ENCODE assay signal across 11 cellular contexts in genomic region chr3:186640473-186640818, GRCh38. TPM values are rescaled to one million over a fixed set of nuclear protein-coding genes. Genes with fewer than 3 reads are reported as not detected.
DNase-seq lines count a peak whose midpoint lies in the region; ATAC-seq and TF ChIP-seq lines count a peak whose summit lies in the region.
"Had no signal": no experiment of that assay in that cellular context is flagged by ENCODE, and none has a peak within 500 bp of the region (broad histone marks: within the 10 kb centered on the region; RNA-seq: fewer than 3 reads in every experiment).

No MANE protein-coding gene starts in this region.

- no peaks in the 10 kb centered on the region for H3K27me3 ChIP-seq in PC-9 (ENCODE audit: insufficient read depth, low read depth)
- H3K27me3 ChIP-seq in esophagus squamous epithelium: peaks cover 0 to 8% (median 0%) of the 10 kb centered on the region in 4 donors
- H3K27me3 ChIP-seq in neural progenitor cell: no peaks in the 10 kb centered on the region
- peaks cover 0 to 8% (median 2%) of the 10 kb centered on the region in 3 donors for H3K27me3 ChIP-seq in gastrocnemius medialis

- H3K36me3 ChIP-seq in PC-9 (ENCODE audit: low read depth) (no peaks in the 10 kb centered on the region), esophagus squamous epithelium (no peaks in the 10 kb centered on the region), neural progenitor cell (no peaks in the 10 kb centered on the region), gastrocnemius medialis (no peaks in the 10 kb centered on the region)

- intact Hi-C loops in Calu3 (cut with micrococcal nuclease; ENCODE audit: unreplicated experiment) (no loop called here), PC-9 (cut with micrococcal nuclease; ENCODE audit: unreplicated experiment) (no loop called here), esophagus squamous epithelium (cut with DNase I) (no loop called here), gastrocnemius medialis (cut with DNase I; ENCODE audit: low total_unique reads) (no loop called here)

- no peak overlapping the region for H3K27ac ChIP-seq in PC-9
- H3K27ac ChIP-seq in esophagus squamous epithelium: peak overlapping the region; percentile 62 to 86 (median 72)
- no peak overlapping the region for H3K27ac ChIP-seq in neural progenitor cell
- H3K27ac ChIP-seq in gastrocnemius medialis: no peak overlapping the region
- H3K27ac ChIP-seq: coronary artery had no signal

- ATAC-seq in gastrocnemius medialis: no peak

- H4K20me1 ChIP-seq in PC-9 (ENCODE audit: insufficient read depth) (no peaks in the 10 kb centered on the region), neural progenitor cell (ENCODE audit: low read depth) (no peaks in the 10 kb centered on the region)

- peaks cover 5% of the 10 kb centered on the region for H3K36me3 Mint-ChIP-seq in Calu3 (ENCODE audit: insufficient read depth, unreplicated experiment)
- H3K36me3 Mint-ChIP-seq in neural progenitor cell: no peaks in the 10 kb centered on the region
- H3K36me3 Mint-ChIP-seq: CD4-positive, alpha-beta memory T cell had no signal

- in situ Hi-C loops in gastrocnemius medialis (cut with MboI; ENCODE audit: low sequenced_read_pairs in 4 of 4): no loop called here

- TF ChIP-seq CTCF in Calu3 (IDR thresholded peaks at IDR 0.05; ENCODE audit: unreplicated experiment): no peak
- no peak for TF ChIP-seq CTCF in PC-9 (conservative IDR thresholded peaks at IDR 0.05)
- no peak for TF ChIP-seq CTCF in esophagus squamous epithelium (IDR thresholded peaks at IDR 0.05)
- TF ChIP-seq CTCF in neural progenitor cell (IDR thresholded peaks at IDR 0.05): no peak
- no peak for TF ChIP-seq CTCF in gastrocnemius medialis (IDR thresholded peaks at IDR 0.05 in 4 of 5, conservative IDR thresholded peaks at IDR 0.05 in 1 of 5)

- H3K4me1 Mint-ChIP-seq in Calu3 (ENCODE audit: low read depth, unreplicated experiment) (peaks cover 58% of the 10 kb centered on the region), neural progenitor cell (peaks cover 7% of the 10 kb centered on the region)
- H3K4me1 Mint-ChIP-seq: CD4-positive, alpha-beta memory T cell had no signal

- H3K9me3 ChIP-seq in PC-9 (ENCODE audit: insufficient read depth, low read depth) (no peaks in the 10 kb centered on the region), esophagus squamous epithelium (no peaks in the 10 kb centered on the region), neural progenitor cell (ENCODE audit: low read depth) (no peaks in the 10 kb centered on the region), gastrocnemius medialis (no peaks in the 10 kb centered on the region)

- 0 out of 2 replicates have a peak overlapping the region, but pooled peaks have one; percentile 8 for H2AFZ ChIP-seq in PC-9
- H2AFZ ChIP-seq in neural progenitor cell (replicated peaks): peak overlapping the region; percentile 18

- no peak overlapping the region for H3K4me3 ChIP-seq in PC-9
- H3K4me3 ChIP-seq in esophagus squamous epithelium: no peak overlapping the region
- H3K4me3 ChIP-seq in neural progenitor cell: no peak overlapping the region
- H3K4me3 ChIP-seq in gastrocnemius medialis: no peak overlapping the region
- H3K4me3 ChIP-seq: coronary artery had no signal

- peaks cover 26% of the 10 kb centered on the region for H3K4me1 ChIP-seq in PC-9 (replicated peaks; ENCODE audit: insufficient read depth)
- peaks cover 16 to 91% (median 25%) of the 10 kb centered on the region in 3 donors for H3K4me1 ChIP-seq in esophagus squamous epithelium
- peaks cover 5% of the 10 kb centered on the region for H3K4me1 ChIP-seq in neural progenitor cell
- no peaks in the 10 kb centered on the region for H3K4me1 ChIP-seq in gastrocnemius medialis

- peak in 1 of 4 donors; percentile 16 for TF ChIP-seq POLR2A in esophagus squamous epithelium (IDR thresholded peaks at IDR 0.05)
- TF ChIP-seq POLR2A in gastrocnemius medialis (IDR thresholded peaks at IDR 0.05): no peak

- no TSS peak for BruUV-seq in Calu3 (replicated peaks; lab: Mats Ljungman, UMichigan)
- no TSS peak for BruUV-seq in PC-9 (replicated peaks; lab: Mats Ljungman, UMichigan)

- H3K79me2 ChIP-seq in PC-9 (ENCODE audit: low read depth): no peaks in the 10 kb centered on the region
- H3K79me2 ChIP-seq in neural progenitor cell (ENCODE audit: low read depth): no peaks in the 10 kb centered on the region

- peak overlapping the region; percentile 5 for H3K27ac Mint-ChIP-seq in Calu3 (ENCODE audit: unreplicated experiment)
- H3K27ac Mint-ChIP-seq in neural progenitor cell: no peak overlapping the region
- H3K27ac Mint-ChIP-seq: CD4-positive, alpha-beta memory T cell had no signal

- no peaks in the 10 kb centered on the region for H3K9me2 ChIP-seq in PC-9 (ENCODE audit: insufficient read depth)

- H3K4me3 Mint-ChIP-seq in Calu3 (ENCODE audit: low read depth, unreplicated experiment) (peak overlapping the region; percentile 4), neural progenitor cell (no peak overlapping the region)
- H3K4me3 Mint-ChIP-seq: CD4-positive, alpha-beta memory T cell had no signal

- peak overlapping the region; percentile 26 for H3K4me2 ChIP-seq in PC-9
- H3K4me2 ChIP-seq in neural progenitor cell: no peak overlapping the region

- H3K9me3 Mint-ChIP-seq in Calu3 (ENCODE audit: low read depth, unreplicated experiment): no peaks in the 10 kb centered on the region
- no peaks in the 10 kb centered on the region for H3K9me3 Mint-ChIP-seq in neural progenitor cell
- H3K9me3 Mint-ChIP-seq: CD4-positive, alpha-beta memory T cell had no signal

- DNase-seq in Calu3 (peak; percentile 66), PC-9 (peak; percentile 67 to 70), esophagus squamous epithelium (lab: John Stamatoyannopoulos, UW) (no peak), neural progenitor cell (ENCODE audit: low spot score) (peak; percentile 22), NCI-H1417 (lab: John Stamatoyannopoulos, UW) (no peak), T-helper 2 cell (no peak), gastrocnemius medialis (no peak)
- no peak for DNase-seq in activated naive CD4-positive, alpha-beta T cell treated with Interleukin-2 at 50 U/mL for 16 hours
- DNase-seq: activated T-cell treated with anti-CD3 and anti-CD28 coated beads, Interleukin-2, amount 50 U/mL, for 48 hours; CD4-positive, alpha-beta memory T cell had no signal

- CTCF ChIA-PET in Calu3 (lab: Charles Lee) (no interaction called here), PC-9 (lab: Charles Lee) (no interaction called here)

- WGBS in esophagus squamous epithelium, 2 donors: 12 to 27% methylated on average over 2 to 6 of the region's 9 CpGs

- H3K9ac ChIP-seq in neural progenitor cell: no peak overlapping the region

- peaks cover 12% of the 10 kb centered on the region; the same call in 1 of the 2 replicates for H3F3A ChIP-seq in PC-9 (ENCODE audit: insufficient read depth, low read depth)
- no peaks in the 10 kb centered on the region for H3F3A ChIP-seq in neural progenitor cell (ENCODE audit: low read depth)

- POLR2A ChIA-PET in PC-9 (lab: Charles Lee; ENCODE audit: unreplicated experiment): no interaction called here

- H3K27me3 Mint-ChIP-seq in Calu3 (ENCODE audit: unreplicated experiment) (no peaks in the 10 kb centered on the region), neural progenitor cell (ENCODE audit: insufficient read depth, low read depth) (peaks cover 7% of the 10 kb centered on the region)

RNA-seq across cellular contexts. Expression of gene FETUB, which starts 0.2 kb away (rescaled TPM):
- total RNA-seq in Calu3 (2022) (not detected in 2 replicates), PC-9 (2021) (not detected in 2 replicates), esophagus squamous epithelium (10 to 100 TPM in 1 of 4 donors, 1 to 10 TPM in 1, under 1 TPM in 2; 0.26 to 23.3 (median 5.0) TPM), neural progenitor cell (ENCODE audit: low replicate concordance) (not detected in 2 replicates), gastrocnemius medialis (not detected)
- total RNA-seq: CD4-positive, alpha-beta memory T cell had no signal

RNA-seq across cellular contexts. Expression of gene HRG, which starts 25.4 kb away (rescaled TPM):
- total RNA-seq in Calu3 (2022): 0.17 and 0.40 TPM in 2 replicates
- total RNA-seq in PC-9 (2021): 0.58 and 1.3 TPM in 2 replicates
- not detected for total RNA-seq in esophagus squamous epithelium
- total RNA-seq in neural progenitor cell (ENCODE audit: low replicate concordance): not detected in 2 replicates
- 1 to 10 TPM in 1 of 4 donors, under 1 TPM in 1, not detected in 2; 0.46 to 1.1 TPM for total RNA-seq in gastrocnemius medialis
- total RNA-seq: CD4-positive, alpha-beta memory T cell had no signal

RNA-seq across cellular contexts. Expression of gene AHSG, which starts 27.6 kb away (rescaled TPM):
- total RNA-seq in Calu3 (2022): 0.24 and 0.39 TPM in 2 replicates
- not detected in 2 replicates for total RNA-seq in PC-9 (2021)
- not detected for total RNA-seq in esophagus squamous epithelium
- total RNA-seq in neural progenitor cell (ENCODE audit: low replicate concordance): not detected in 2 replicates
- total RNA-seq in gastrocnemius medialis: 1 to 10 TPM in 2 of 4 donors, not detected in 2; 1.1 to 3.6 TPM
- total RNA-seq: CD4-positive, alpha-beta memory T cell had no signal

Comparison
In these comparisons a context has a peak if more than half of its experiments do, and no peak if none do; other contexts are left out.
1. DNase-seq: peak in Calu3 (single experiment), PC-9 (2 of 2) and neural progenitor cell (single experiment); none in esophagus squamous epithelium (single experiment), NCI-H1417 (0 of 3), T-helper 2 cell (0 of 5), activated naive CD4-positive, alpha-beta T cell treated with Interleukin-2 at 50 U/mL for 16 hours (single experiment) and gastrocnemius medialis (0 of 2).
2. H3K27ac ChIP-seq: peak in esophagus squamous epithelium (4 of 4); none in PC-9 (single experiment), neural progenitor cell (single experiment) and gastrocnemius medialis (0 of 4).